ENCODE assay signal across 1 cellular context in genomic region chr15:51702710-51703109, GRCh38.
TF ChIP-seq lines count a peak whose summit lies in the region.

No MANE protein-coding gene starts in this region.

TF ChIP-seq in K562, 482 proteins besides CTCF, POLR2A, EP300 and RAD21 (continued from another document and continues in another):
- TF ChIP-seq, protein P1, sequence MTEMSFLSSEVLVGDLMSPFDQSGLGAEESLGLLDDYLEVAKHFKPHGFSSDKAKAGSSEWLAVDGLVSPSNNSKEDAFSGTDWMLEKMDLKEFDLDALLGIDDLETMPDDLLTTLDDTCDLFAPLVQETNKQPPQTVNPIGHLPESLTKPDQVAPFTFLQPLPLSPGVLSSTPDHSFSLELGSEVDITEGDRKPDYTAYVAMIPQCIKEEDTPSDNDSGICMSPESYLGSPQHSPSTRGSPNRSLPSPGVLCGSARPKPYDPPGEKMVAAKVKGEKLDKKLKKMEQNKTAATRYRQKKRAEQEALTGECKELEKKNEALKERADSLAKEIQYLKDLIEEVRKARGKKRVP (CRISPR knock-in tag; IDR thresholded peaks at IDR 0.05) = no peak
- TF ChIP-seq ZNF121 (CRISPR knock-in tag; conservative IDR thresholded peaks at IDR 0.05) (no peak), WHSC1 (IDR thresholded peaks at IDR 0.05; ENCODE audit: low read length) (no peak), HDAC2 (IDR thresholded peaks at IDR 0.05) (no peak), CEBPB (tag; IDR thresholded peaks at IDR 0.05) (no peak), IFI16 (CRISPR knock-in tag; IDR thresholded peaks at IDR 0.05) (no peak), TEAD4 (IDR thresholded peaks at IDR 0.05; ENCODE audit: low read length) (peak; percentile 86), TEAD4 (CRISPR knock-in tag; IDR thresholded peaks at IDR 0.05; ENCODE audit: borderline replicate concordance) (no peak), ZNF695 (CRISPR knock-in tag; IDR thresholded peaks at IDR 0.05) (no peak), POLR2G (IDR thresholded peaks at IDR 0.05; ENCODE audit: low read depth, low read length) (no peak), ZNF217 (CRISPR knock-in tag; IDR thresholded peaks at IDR 0.05) (no peak), PRDM10 (IDR thresholded peaks at IDR 0.05; ENCODE audit: partially characterized antibody) (peak; percentile 10), CAMTA2 (CRISPR knock-in tag; conservative IDR thresholded peaks at IDR 0.05) (no peak), NR4A1 (CRISPR knock-in tag; IDR thresholded peaks at IDR 0.05) (no peak), NR4A1 (tag; IDR thresholded peaks at IDR 0.05) (no peak), PPARD (CRISPR knock-in tag; IDR thresholded peaks at IDR 0.05) (no peak), E2F1 (CRISPR knock-in tag; IDR thresholded peaks at IDR 0.05) (no peak), DACH1 (IDR thresholded peaks at IDR 0.05; ENCODE audit: partially characterized antibody) (peak; percentile 57), PTBP1 (IDR thresholded peaks at IDR 0.05; ENCODE audit: low read depth, low read length) (no peak), HNRNPL (IDR thresholded peaks at IDR 0.05; ENCODE audit: low read depth, low read length) (no peak), ZNF274 (IDR thresholded peaks at IDR 0.05; ENCODE audit: borderline replicate concordance, low read depth, low read length) (no peak), EZH2 (IDR thresholded peaks at IDR 0.05; ENCODE audit: borderline replicate concordance, low read depth, low read length) (no peak), BRD9 (IDR thresholded peaks at IDR 0.05; ENCODE audit: low read depth, partially characterized antibody) (no peak), ARID1B (IDR thresholded peaks at IDR 0.05) (peak; percentile 92), MAZ (CRISPR knock-in tag; conservative IDR thresholded peaks at IDR 0.05 in 1 of 2, IDR thresholded peaks at IDR 0.05 in 1 of 2) (0 out of 4 replicates have a peak, but pooled peaks of 1 of the 2 experiments have one; percentile 28), FOXA3 (CRISPR knock-in tag; conservative IDR thresholded peaks at IDR 0.05 in 1 of 2, IDR thresholded peaks at IDR 0.05 in 1 of 2) (no peak), ETV1 (tag; conservative IDR thresholded peaks at IDR 0.05; ENCODE audit: low read depth) (no peak), ZNF282 (CRISPR knock-in tag; IDR thresholded peaks at IDR 0.05) (no peak), POLR2H (tag; IDR thresholded peaks at IDR 0.05; ENCODE audit: low read depth) (no peak), CCNT2 (IDR thresholded peaks at IDR 0.05; ENCODE audit: borderline replicate concordance, extremely low read depth, insufficient read length, low read depth, low read length) (peak; percentile 53), ZNF12 (CRISPR knock-in tag; IDR thresholded peaks at IDR 0.05) (no peak), MECOM (CRISPR knock-in tag; IDR thresholded peaks at IDR 0.05) (no peak), ZBTB17 (CRISPR knock-in tag; IDR thresholded peaks at IDR 0.05) (no peak), SLC30A9 (CRISPR knock-in tag; IDR thresholded peaks at IDR 0.05) (no peak), ZFP30 (CRISPR knock-in tag; IDR thresholded peaks at IDR 0.05; ENCODE audit: borderline replicate concordance) (no peak), JUND (IDR thresholded peaks at IDR 0.05; ENCODE audit: borderline replicate concordance, low read depth, low read length) (peak; percentile 51; the same call in 1 of the 2 replicates), JUND (tag; IDR thresholded peaks at IDR 0.05; ENCODE audit: borderline replicate concordance, low read depth, low read length) (peak; percentile 13; the same call in 1 of the 3 replicates), HDGF (IDR thresholded peaks at IDR 0.05) (no peak), PBX2 (CRISPR knock-in tag; IDR thresholded peaks at IDR 0.05; ENCODE audit: low read depth) (0 out of 2 replicates have a peak, but pooled peaks have one; percentile 14), PBX2 (tag; conservative IDR thresholded peaks at IDR 0.05; ENCODE audit: low read depth) (peak; percentile 92)
- TF ChIP-seq, protein P2, sequence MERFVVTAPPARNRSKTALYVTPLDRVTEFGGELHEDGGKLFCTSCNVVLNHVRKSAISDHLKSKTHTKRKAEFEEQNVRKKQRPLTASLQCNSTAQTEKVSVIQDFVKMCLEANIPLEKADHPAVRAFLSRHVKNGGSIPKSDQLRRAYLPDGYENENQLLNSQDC (CRISPR knock-in tag; IDR thresholded peaks at IDR 0.05) = no peak
- TF ChIP-seq, protein P3, sequence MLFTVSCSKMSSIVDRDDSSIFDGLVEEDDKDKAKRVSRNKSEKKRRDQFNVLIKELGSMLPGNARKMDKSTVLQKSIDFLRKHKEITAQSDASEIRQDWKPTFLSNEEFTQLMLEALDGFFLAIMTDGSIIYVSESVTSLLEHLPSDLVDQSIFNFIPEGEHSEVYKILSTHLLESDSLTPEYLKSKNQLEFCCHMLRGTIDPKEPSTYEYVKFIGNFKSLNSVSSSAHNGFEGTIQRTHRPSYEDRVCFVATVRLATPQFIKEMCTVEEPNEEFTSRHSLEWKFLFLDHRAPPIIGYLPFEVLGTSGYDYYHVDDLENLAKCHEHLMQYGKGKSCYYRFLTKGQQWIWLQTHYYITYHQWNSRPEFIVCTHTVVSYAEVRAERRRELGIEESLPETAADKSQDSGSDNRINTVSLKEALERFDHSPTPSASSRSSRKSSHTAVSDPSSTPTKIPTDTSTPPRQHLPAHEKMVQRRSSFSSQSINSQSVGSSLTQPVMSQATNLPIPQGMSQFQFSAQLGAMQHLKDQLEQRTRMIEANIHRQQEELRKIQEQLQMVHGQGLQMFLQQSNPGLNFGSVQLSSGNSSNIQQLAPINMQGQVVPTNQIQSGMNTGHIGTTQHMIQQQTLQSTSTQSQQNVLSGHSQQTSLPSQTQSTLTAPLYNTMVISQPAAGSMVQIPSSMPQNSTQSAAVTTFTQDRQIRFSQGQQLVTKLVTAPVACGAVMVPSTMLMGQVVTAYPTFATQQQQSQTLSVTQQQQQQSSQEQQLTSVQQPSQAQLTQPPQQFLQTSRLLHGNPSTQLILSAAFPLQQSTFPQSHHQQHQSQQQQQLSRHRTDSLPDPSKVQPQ (CRISPR knock-in tag; IDR thresholded peaks at IDR 0.05; ENCODE audit: borderline replicate concordance) = no peak
- TF ChIP-seq, protein P4, sequence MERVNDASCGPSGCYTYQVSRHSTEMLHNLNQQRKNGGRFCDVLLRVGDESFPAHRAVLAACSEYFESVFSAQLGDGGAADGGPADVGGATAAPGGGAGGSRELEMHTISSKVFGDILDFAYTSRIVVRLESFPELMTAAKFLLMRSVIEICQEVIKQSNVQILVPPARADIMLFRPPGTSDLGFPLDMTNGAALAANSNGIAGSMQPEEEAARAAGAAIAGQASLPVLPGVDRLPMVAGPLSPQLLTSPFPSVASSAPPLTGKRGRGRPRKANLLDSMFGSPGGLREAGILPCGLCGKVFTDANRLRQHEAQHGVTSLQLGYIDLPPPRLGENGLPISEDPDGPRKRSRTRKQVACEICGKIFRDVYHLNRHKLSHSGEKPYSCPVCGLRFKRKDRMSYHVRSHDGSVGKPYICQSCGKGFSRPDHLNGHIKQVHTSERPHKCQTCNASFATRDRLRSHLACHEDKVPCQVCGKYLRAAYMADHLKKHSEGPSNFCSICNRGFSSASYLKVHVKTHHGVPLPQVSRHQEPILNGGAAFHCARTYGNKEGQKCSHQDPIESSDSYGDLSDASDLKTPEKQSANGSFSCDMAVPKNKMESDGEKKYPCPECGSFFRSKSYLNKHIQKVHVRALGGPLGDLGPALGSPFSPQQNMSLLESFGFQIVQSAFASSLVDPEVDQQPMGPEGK (CRISPR knock-in tag; IDR thresholded peaks at IDR 0.05; ENCODE audit: borderline replicate concordance) = no peak
- TF ChIP-seq, protein P5, sequence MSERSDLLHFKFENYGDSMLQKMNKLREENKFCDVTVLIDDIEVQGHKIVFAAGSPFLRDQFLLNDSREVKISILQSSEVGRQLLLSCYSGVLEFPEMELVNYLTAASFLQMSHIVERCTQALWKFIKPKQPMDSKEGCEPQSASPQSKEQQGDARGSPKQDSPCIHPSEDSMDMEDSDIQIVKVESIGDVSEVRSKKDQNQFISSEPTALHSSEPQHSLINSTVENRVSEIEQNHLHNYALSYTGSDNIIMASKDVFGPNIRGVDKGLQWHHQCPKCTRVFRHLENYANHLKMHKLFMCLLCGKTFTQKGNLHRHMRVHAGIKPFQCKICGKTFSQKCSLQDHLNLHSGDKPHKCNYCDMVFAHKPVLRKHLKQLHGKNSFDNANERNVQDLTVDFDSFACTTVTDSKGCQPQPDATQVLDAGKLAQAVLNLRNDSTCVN (CRISPR knock-in tag; IDR thresholded peaks at IDR 0.05) = no peak
- TF ChIP-seq, protein P6, sequence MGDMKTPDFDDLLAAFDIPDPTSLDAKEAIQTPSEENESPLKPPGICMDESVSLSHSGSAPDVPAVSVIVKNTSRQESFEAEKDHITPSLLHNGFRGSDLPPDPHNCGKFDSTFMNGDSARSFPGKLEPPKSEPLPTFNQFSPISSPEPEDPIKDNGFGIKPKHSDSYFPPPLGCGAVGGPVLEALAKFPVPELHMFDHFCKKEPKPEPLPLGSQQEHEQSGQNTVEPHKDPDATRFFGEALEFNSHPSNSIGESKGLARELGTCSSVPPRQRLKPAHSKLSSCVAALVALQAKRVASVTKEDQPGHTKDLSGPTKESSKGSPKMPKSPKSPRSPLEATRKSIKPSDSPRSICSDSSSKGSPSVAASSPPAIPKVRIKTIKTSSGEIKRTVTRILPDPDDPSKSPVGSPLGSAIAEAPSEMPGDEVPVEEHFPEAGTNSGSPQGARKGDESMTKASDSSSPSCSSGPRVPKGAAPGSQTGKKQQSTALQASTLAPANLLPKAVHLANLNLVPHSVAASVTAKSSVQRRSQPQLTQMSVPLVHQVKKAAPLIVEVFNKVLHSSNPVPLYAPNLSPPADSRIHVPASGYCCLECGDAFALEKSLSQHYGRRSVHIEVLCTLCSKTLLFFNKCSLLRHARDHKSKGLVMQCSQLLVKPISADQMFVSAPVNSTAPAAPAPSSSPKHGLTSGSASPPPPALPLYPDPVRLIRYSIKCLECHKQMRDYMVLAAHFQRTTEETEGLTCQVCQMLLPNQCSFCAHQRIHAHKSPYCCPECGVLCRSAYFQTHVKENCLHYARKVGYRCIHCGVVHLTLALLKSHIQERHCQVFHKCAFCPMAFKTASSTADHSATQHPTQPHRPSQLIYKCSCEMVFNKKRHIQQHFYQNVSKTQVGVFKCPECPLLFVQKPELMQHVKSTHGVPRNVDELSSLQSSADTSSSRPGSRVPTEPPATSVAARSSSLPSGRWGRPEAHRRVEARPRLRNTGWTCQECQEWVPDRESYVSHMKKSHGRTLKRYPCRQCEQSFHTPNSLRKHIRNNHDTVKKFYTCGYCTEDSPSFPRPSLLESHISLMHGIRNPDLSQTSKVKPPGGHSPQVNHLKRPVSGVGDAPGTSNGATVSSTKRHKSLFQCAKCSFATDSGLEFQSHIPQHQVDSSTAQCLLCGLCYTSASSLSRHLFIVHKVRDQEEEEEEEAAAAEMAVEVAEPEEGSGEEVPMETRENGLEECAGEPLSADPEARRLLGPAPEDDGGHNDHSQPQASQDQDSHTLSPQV (IDR thresholded peaks at IDR 0.05) = 0 out of 2 replicates have a peak, but pooled peaks have one; percentile 19
